In the genomic region with DNA sequence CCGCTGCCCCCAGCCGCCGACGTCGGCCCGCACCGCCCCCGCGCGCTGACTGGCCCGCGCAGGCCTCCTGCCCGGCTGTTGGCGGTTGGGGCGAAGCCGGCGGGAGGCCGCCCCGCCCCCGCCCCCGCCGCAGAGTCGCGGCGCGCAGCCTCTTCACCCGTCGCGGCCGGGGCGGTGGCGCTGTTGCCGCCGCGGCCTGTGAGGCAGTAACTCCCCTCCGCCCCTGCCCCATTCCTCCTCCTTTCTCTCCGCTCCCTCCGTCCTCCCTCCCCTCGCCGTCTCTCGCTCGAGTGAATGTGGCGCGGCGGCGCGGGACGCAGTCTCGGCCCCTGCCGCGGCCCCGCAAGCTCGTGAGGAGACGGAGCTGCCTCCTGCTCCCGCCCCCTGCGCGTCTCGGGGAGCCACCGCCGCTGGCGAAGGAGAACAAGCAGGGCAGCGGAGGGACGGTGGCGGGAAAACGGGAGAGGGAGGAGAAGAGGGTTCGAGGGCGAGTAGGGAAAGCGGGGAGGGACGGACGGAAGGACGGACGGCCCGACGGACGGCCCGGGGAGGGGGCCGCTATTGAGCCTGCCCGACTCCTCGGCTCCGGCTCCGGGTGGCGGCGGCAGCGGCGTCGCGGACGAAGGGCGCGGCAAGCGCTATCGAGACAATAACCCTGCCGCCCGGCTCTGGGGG, we compare ENCODE assay signal across 1 cellular context.
A peak's percentile ranks its signal among the peaks of the same experiment; 100 is the strongest.
TF ChIP-seq lines count a peak whose summit lies in the region.

No MANE protein-coding gene starts in this region.

TF ChIP-seq in HepG2, 621 proteins besides CTCF, POLR2A, EP300 and RAD21 (continued from another document and continues in another):
- TF ChIP-seq NFYC (CRISPR knock-in tag; IDR thresholded peaks at IDR 0.05) = peak; percentile 5; the same call in 1 of the 2 replicates
- no peak for TF ChIP-seq MYNN (CRISPR knock-in tag; IDR thresholded peaks at IDR 0.05; ENCODE audit: low read depth)
- TF ChIP-seq ZNF136 (CRISPR knock-in tag; IDR thresholded peaks at IDR 0.05; ENCODE audit: low read depth) = no peak
- no peak for TF ChIP-seq KLF12 (CRISPR knock-in tag; IDR thresholded peaks at IDR 0.05; ENCODE audit: borderline replicate concordance)
- peak; percentile 12; the same call in 1 of the 2 replicates for TF ChIP-seq HMG20A (CRISPR knock-in tag; IDR thresholded peaks at IDR 0.05; ENCODE audit: borderline replicate concordance)
- TF ChIP-seq, protein P1, sequence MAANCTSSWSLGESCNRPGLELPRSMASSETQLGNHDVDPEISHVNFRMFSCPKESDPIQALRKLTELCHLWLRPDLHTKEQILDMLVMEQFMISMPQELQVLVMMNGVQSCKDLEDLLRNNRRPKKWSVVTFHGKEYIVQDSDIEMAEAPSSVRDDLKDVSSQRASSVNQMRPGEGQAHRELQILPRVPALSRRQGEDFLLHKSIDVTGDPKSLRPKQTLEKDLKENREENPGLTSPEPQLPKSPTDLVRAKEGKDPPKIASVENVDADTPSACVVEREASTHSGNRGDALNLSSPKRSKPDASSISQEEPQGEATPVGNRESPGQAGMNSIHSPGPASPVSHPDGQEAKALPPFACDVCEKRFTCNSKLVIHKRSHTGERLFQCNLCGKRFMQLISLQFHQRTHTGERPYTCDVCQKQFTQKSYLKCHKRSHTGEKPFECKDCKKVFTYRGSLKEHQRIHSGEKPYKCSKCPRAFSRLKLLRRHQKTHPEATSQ (CRISPR knock-in tag; IDR thresholded peaks at IDR 0.05; ENCODE audit: borderline replicate concordance) = no peak
- no peak for TF ChIP-seq U2AF2 (IDR thresholded peaks at IDR 0.05; ENCODE audit: low read depth, low read length)
- TF ChIP-seq, protein P2, sequence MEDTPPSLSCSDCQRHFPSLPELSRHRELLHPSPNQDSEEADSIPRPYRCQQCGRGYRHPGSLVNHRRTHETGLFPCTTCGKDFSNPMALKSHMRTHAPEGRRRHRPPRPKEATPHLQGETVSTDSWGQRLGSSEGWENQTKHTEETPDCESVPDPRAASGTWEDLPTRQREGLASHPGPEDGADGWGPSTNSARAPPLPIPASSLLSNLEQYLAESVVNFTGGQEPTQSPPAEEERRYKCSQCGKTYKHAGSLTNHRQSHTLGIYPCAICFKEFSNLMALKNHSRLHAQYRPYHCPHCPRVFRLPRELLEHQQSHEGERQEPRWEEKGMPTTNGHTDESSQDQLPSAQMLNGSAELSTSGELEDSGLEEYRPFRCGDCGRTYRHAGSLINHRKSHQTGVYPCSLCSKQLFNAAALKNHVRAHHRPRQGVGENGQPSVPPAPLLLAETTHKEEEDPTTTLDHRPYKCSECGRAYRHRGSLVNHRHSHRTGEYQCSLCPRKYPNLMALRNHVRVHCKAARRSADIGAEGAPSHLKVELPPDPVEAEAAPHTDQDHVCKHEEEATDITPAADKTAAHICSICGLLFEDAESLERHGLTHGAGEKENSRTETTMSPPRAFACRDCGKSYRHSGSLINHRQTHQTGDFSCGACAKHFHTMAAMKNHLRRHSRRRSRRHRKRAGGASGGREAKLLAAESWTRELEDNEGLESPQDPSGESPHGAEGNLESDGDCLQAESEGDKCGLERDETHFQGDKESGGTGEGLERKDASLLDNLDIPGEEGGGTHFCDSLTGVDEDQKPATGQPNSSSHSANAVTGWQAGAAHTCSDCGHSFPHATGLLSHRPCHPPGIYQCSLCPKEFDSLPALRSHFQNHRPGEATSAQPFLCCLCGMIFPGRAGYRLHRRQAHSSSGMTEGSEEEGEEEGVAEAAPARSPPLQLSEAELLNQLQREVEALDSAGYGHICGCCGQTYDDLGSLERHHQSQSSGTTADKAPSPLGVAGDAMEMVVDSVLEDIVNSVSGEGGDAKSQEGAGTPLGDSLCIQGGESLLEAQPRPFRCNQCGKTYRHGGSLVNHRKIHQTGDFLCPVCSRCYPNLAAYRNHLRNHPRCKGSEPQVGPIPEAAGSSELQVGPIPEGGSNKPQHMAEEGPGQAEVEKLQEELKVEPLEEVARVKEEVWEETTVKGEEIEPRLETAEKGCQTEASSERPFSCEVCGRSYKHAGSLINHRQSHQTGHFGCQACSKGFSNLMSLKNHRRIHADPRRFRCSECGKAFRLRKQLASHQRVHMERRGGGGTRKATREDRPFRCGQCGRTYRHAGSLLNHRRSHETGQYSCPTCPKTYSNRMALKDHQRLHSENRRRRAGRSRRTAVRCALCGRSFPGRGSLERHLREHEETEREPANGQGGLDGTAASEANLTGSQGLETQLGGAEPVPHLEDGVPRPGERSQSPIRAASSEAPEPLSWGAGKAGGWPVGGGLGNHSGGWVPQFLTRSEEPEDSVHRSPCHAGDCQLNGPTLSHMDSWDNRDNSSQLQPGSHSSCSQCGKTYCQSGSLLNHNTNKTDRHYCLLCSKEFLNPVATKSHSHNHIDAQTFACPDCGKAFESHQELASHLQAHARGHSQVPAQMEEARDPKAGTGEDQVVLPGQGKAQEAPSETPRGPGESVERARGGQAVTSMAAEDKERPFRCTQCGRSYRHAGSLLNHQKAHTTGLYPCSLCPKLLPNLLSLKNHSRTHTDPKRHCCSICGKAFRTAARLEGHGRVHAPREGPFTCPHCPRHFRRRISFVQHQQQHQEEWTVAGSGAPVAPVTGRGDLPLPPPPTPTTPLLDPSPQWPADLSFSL (CRISPR knock-in tag; IDR thresholded peaks at IDR 0.05) = no peak
- TF ChIP-seq RARG (CRISPR knock-in tag; IDR thresholded peaks at IDR 0.05; ENCODE audit: low read depth) = no peak
- TF ChIP-seq ETV5 (CRISPR knock-in tag; IDR thresholded peaks at IDR 0.05; ENCODE audit: borderline replicate concordance) = peak; percentile 37; the same call in 1 of the 2 replicates
- TF ChIP-seq, protein P3, sequence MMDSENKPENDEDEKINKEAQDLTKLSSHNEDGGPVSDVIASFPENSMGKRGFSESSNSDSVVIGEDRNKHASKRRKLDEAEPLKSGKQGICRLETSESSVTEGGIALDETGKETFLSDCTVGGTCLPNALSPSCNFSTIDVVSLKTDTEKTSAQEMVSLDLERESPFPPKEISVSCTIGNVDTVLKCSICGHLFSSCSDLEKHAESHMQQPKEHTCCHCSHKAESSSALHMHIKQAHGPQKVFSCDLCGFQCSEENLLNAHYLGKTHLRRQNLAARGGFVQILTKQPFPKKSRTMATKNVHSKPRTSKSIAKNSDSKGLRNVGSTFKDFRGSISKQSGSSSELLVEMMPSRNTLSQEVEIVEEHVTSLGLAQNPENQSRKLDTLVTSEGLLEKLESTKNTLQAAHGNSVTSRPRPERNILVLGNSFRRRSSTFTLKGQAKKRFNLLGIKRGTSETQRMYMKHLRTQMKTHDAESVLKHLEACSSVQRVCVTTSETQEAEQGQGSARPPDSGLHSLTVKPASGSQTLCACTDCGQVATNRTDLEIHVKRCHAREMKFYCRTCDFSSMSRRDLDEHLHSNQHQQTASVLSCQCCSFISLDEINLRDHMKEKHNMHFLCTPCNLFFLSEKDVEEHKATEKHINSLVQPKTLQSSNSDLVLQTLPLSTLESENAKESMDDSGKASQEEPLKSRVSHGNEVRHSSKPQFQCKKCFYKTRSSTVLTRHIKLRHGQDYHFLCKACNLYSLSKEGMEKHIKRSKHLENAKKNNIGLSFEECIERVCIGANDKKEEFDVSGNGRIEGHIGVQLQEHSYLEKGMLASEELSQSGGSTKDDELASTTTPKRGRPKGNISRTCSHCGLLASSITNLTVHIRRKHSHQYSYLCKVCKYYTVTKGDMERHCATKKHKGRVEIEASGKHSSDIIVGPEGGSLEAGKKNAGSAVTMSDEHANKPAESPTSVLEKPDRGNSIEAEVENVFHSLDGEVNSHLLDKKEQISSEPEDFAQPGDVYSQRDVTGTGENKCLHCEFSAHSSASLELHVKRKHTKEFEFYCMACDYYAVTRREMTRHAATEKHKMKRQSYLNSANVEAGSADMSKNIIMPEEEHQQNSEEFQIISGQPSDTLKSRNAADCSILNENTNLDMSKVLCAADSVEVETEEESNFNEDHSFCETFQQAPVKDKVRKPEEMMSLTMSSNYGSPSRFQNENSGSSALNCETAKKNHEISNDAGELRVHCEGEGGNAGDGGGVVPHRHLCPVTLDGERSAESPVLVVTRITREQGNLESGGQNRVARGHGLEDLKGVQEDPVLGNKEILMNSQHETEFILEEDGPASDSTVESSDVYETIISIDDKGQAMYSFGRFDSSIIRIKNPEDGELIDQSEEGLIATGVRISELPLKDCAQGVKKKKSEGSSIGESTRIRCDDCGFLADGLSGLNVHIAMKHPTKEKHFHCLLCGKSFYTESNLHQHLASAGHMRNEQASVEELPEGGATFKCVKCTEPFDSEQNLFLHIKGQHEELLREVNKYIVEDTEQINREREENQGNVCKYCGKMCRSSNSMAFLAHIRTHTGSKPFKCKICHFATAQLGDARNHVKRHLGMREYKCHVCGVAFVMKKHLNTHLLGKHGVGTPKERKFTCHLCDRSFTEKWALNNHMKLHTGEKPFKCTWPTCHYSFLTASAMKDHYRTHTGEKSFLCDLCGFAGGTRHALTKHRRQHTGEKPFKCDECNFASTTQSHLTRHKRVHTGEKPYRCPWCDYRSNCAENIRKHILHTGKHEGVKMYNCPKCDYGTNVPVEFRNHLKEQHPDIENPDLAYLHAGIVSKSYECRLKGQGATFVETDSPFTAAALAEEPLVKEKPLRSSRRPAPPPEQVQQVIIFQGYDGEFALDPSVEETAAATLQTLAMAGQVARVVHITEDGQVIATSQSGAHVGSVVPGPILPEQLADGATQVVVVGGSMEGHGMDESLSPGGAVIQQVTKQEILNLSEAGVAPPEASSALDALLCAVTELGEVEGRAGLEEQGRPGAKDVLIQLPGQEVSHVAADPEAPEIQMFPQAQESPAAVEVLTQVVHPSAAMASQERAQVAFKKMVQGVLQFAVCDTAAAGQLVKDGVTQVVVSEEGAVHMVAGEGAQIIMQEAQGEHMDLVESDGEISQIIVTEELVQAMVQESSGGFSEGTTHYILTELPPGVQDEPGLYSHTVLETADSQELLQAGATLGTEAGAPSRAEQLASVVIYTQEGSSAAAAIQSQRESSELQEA (CRISPR knock-in tag; IDR thresholded peaks at IDR 0.05; ENCODE audit: not compliant biosample characterization) = no peak
- TF ChIP-seq, protein P4, sequence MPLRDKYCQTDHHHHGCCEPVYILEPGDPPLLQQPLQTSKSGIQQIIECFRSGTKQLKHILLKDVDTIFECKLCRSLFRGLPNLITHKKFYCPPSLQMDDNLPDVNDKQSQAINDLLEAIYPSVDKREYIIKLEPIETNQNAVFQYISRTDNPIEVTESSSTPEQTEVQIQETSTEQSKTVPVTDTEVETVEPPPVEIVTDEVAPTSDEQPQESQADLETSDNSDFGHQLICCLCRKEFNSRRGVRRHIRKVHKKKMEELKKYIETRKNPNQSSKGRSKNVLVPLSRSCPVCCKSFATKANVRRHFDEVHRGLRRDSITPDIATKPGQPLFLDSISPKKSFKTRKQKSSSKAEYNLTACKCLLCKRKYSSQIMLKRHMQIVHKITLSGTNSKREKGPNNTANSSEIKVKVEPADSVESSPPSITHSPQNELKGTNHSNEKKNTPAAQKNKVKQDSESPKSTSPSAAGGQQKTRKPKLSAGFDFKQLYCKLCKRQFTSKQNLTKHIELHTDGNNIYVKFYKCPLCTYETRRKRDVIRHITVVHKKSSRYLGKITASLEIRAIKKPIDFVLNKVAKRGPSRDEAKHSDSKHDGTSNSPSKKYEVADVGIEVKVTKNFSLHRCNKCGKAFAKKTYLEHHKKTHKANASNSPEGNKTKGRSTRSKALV (CRISPR knock-in tag; IDR thresholded peaks at IDR 0.05) = no peak
- TF ChIP-seq DPF2 (CRISPR knock-in tag; IDR thresholded peaks at IDR 0.05; ENCODE audit: borderline replicate concordance, low read depth) = no peak
- TF ChIP-seq ZNF878 (CRISPR knock-in tag; IDR thresholded peaks at IDR 0.05) = 0 out of 2 replicates have a peak, but pooled peaks have one; percentile 16
- no peak for TF ChIP-seq MBD4 (IDR thresholded peaks at IDR 0.05; ENCODE audit: borderline replicate concordance, low read length)
- TF ChIP-seq ZNF138 (CRISPR knock-in tag; IDR thresholded peaks at IDR 0.05; ENCODE audit: low read depth) = no peak
- no peak for TF ChIP-seq HNRNPH1 (optimal IDR thresholded peaks at IDR 0.05; ENCODE audit: low read depth, low read length)
- TF ChIP-seq, protein P5, sequence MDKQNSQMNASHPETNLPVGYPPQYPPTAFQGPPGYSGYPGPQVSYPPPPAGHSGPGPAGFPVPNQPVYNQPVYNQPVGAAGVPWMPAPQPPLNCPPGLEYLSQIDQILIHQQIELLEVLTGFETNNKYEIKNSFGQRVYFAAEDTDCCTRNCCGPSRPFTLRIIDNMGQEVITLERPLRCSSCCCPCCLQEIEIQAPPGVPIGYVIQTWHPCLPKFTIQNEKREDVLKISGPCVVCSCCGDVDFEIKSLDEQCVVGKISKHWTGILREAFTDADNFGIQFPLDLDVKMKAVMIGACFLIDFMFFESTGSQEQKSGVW (CRISPR knock-in tag; IDR thresholded peaks at IDR 0.05; ENCODE audit: borderline replicate concordance) = no peak
- no peak for TF ChIP-seq FOXK2 (IDR thresholded peaks at IDR 0.05)
- no peak for TF ChIP-seq NR1H2 (CRISPR knock-in tag; IDR thresholded peaks at IDR 0.05; ENCODE audit: borderline replicate concordance, low read depth)
- TF ChIP-seq, protein P6, sequence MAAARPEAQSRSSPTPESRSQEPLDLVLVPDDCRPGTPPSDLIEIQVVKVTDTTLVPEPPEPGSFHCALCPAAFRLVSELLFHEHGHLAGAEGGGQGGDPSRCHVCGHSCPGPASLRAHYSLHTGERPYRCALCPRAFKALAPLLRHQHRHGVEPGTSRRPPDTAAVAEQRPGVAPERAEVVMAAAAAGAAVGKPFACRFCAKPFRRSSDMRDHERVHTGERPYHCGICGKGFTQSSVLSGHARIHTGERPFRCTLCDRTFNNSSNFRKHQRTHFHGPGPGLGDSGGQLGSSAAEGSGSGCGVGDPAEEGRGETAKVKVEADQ (CRISPR knock-in tag; IDR thresholded peaks at IDR 0.05; ENCODE audit: borderline replicate concordance) = no peak; the same call in 1 of the 2 replicates
- no peak for TF ChIP-seq ARNTL (CRISPR knock-in tag; IDR thresholded peaks at IDR 0.05)
- TF ChIP-seq ZFP37 (CRISPR knock-in tag; IDR thresholded peaks at IDR 0.05; ENCODE audit: borderline replicate concordance) = no peak
- peak; percentile 43 for TF ChIP-seq SRSF1 (optimal IDR thresholded peaks at IDR 0.05; ENCODE audit: low read depth, low read length)
- TF ChIP-seq ZNF616 (CRISPR knock-in tag; IDR thresholded peaks at IDR 0.05; ENCODE audit: low read depth) = peak; percentile 56; the same call in 1 of the 2 replicates
- TF ChIP-seq ZFP41 (CRISPR knock-in tag; IDR thresholded peaks at IDR 0.05; ENCODE audit: borderline replicate concordance) = no peak
- TF ChIP-seq RCOR2 (CRISPR knock-in tag; IDR thresholded peaks at IDR 0.05) = no peak
- 0 out of 2 replicates have a peak, but pooled peaks have one; percentile 2 for TF ChIP-seq CEBPG (CRISPR knock-in tag; IDR thresholded peaks at IDR 0.05)
- peak; percentile 84 for TF ChIP-seq ZMYM4 (CRISPR knock-in tag; IDR thresholded peaks at IDR 0.05)
- no peak for TF ChIP-seq ZNF317 (CRISPR knock-in tag; IDR thresholded peaks at IDR 0.05)
- TF ChIP-seq MIXL1 (CRISPR knock-in tag; IDR thresholded peaks at IDR 0.05) = peak; percentile 46; the same call in 1 of the 2 replicates
